Comparison of ENCODE assay signal across 34 cellular contexts in the genomic region with DNA sequence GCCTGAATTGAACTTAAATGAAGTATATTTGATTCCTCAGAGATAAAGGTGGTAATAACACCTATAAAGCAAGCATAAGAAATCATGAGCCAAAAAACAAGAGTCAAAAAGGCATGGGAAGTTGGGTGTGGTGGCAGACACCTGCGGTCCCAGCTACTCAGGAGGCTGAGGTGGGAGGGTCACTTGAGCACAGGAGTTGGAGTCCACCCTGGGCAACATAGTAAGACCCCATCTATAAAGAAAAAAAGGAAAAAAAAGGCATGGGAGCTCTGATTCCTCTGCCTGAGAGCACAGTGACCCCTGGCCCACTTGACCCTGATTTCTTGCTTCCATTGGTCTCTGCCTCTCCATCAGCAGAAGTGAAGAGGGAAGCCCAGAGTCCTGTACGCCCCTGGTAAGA. TPM values are rescaled to one million over a fixed set of nuclear protein-coding genes. Genes with fewer than 3 reads are reported as not detected.
DNase-seq lines count a peak whose midpoint lies in the region; ATAC-seq and TF ChIP-seq lines count a peak whose summit lies in the region.
"Had no signal": no experiment of that assay in that cellular context is flagged by ENCODE, and none has a peak within 500 bp of the region (broad histone marks: within the 10 kb centered on the region; RNA-seq: fewer than 3 reads in every experiment).

No MANE protein-coding gene starts in this region.

- no peaks in the 10 kb centered on the region for H3F3A ChIP-seq in neural progenitor cell (ENCODE audit: low read depth)

- H3K36me3 Mint-ChIP-seq in WTC11 (peaks cover 15% of the 10 kb centered on the region), neural progenitor cell (no peaks in the 10 kb centered on the region)
- H3K36me3 Mint-ChIP-seq: CD14-positive monocyte; CD4-positive, alpha-beta memory T cell; CD8-positive, alpha-beta memory T cell; CD8-positive, alpha-beta T cell had no signal

- POLR2A ChIA-PET in HEK293 (lab: Yijun Ruan, JAX) (no interaction called here), WTC11 (lab: Charles Lee) (no interaction called here)

- H3K9me3 ChIP-seq in HEK293 (ENCODE audit: control insufficient read depth, insufficient read depth, low read depth, low read length) (no peaks in the 10 kb centered on the region), neural progenitor cell (ENCODE audit: low read depth) (no peaks in the 10 kb centered on the region)
- H3K9me3 ChIP-seq: A549, BE2C, Caco-2 had no signal

- no peak overlapping the region for H3K4me2 ChIP-seq in neural progenitor cell
- H3K4me2 ChIP-seq: A549; BLaER1; BLaER1 treated with 17β-estradiol and CSF1 and Interleukin-3, amounts not matched to agents 10 nM and 100 nM had no signal

- H3K4me3 Mint-ChIP-seq in WTC11 (no peak overlapping the region), neural progenitor cell (no peak overlapping the region)
- H3K4me3 Mint-ChIP-seq: B cell; CD14-positive monocyte; CD4-positive, alpha-beta memory T cell; CD4-positive, alpha-beta T cell; CD4-positive, CD25-positive, alpha-beta regulatory T cell; CD8-positive, alpha-beta memory T cell; CD8-positive, alpha-beta T cell had no signal

- peaks cover 6% of the 10 kb centered on the region; the same call in 1 of the 2 replicates for H3K4me1 Mint-ChIP-seq in WTC11
- peaks cover 5% of the 10 kb centered on the region for H3K4me1 Mint-ChIP-seq in neural progenitor cell
- H3K4me1 Mint-ChIP-seq: B cell; CD14-positive monocyte; CD4-positive, alpha-beta memory T cell; CD4-positive, CD25-positive, alpha-beta regulatory T cell; CD8-positive, alpha-beta memory T cell had no signal

- TF ChIP-seq CTCF in HEK293 (tag by site-specific recombination; IDR thresholded peaks at IDR 0.05) = no peak
- no peak for TF ChIP-seq CTCF in WTC11 (IDR thresholded peaks at IDR 0.05)
- TF ChIP-seq CTCF in neural progenitor cell (IDR thresholded peaks at IDR 0.05) = no peak

- H3K9me3 Mint-ChIP-seq in WTC11 = peaks cover 27% of the 10 kb centered on the region
- H3K9me3 Mint-ChIP-seq in neural progenitor cell = peaks cover 14% of the 10 kb centered on the region

- no peaks in the 10 kb centered on the region for H4K20me1 ChIP-seq in neural progenitor cell (ENCODE audit: low read depth)
- H4K20me1 ChIP-seq: BLaER1; BLaER1 treated with 17β-estradiol and CSF1 and Interleukin-3, amounts not matched to agents 10 nM and 100 nM had no signal

- H3K27ac Mint-ChIP-seq in WTC11 (no peak overlapping the region), neural progenitor cell (no peak overlapping the region)
- H3K27ac Mint-ChIP-seq: B cell; CD14-positive monocyte; CD4-positive, alpha-beta T cell; CD4-positive, CD25-positive, alpha-beta regulatory T cell; CD8-positive, alpha-beta memory T cell; CD8-positive, alpha-beta T cell had no signal

- H3K27me3 Mint-ChIP-seq in WTC11 (ENCODE audit: low read depth) (no peaks in the 10 kb centered on the region; the same call in 1 of the 2 replicates), neural progenitor cell (ENCODE audit: insufficient read depth, low read depth) (peaks cover 9% of the 10 kb centered on the region)

- CTCF ChIA-PET in HEK293 (lab: Yijun Ruan, JAX) = interaction anchor here (0.9 kb wide), 1 partner anchor 10 kb away, joined by 3 read pairs; no protein-coding TSS in a partner anchor
- CTCF ChIA-PET in WTC11 (lab: Charles Lee) = no interaction called here

- H3K9ac ChIP-seq in neural progenitor cell = no peak overlapping the region
- H3K9ac ChIP-seq: BLaER1; BLaER1 treated with 17β-estradiol and CSF1 and Interleukin-3, amounts not matched to agents 10 nM and 100 nM had no signal

- DNase-seq in WTC11 (ENCODE audit: low spot score) (no peak), neural progenitor cell (ENCODE audit: low spot score) (no peak), NCI-H526 (lab: John Stamatoyannopoulos, UW) (no peak)
- DNase-seq: 8988T; ACHN; AML-193; BE2C; C1 segment of cervical spinal cord; Caco-2; Calu3; CD4-positive, alpha-beta memory T cell; CD4-positive, alpha-beta T cell; CD4-positive, CD25-positive, alpha-beta regulatory T cell; CD8-positive, alpha-beta memory T cell; CD8-positive, alpha-beta T cell; COR-L47; DMS 273 treated with DMSO at 0.1 percent for 48 hours; DMS153; DMS53; DMS79; DMS79 treated with DMSO at 0.1 percent for 48 hours; DND-41; EL had no signal

- no peak overlapping the region for H3K27ac ChIP-seq in HEK293 (ENCODE audit: extremely low read depth, low read depth, low read length)
- no peak overlapping the region for H3K27ac ChIP-seq in neural progenitor cell
- H3K27ac ChIP-seq: 22Rv1; A549; BLaER1; BLaER1 treated with 17β-estradiol and CSF1 and Interleukin-3, amounts not matched to agents 10 nM and 100 nM; C4-2B had no signal

- no peaks in the 10 kb centered on the region for H3K27me3 ChIP-seq in neural progenitor cell
- H3K27me3 ChIP-seq: BE2C; BLaER1; BLaER1 treated with 17β-estradiol and CSF1 and Interleukin-3, amounts not matched to agents 10 nM and 100 nM had no signal

- H3K36me3 ChIP-seq in HEK293 (ENCODE audit: control insufficient read depth in 2 of 2, insufficient read depth in 1 of 2, low read length in 2 of 2) = no peaks in the 10 kb centered on the region
- H3K36me3 ChIP-seq in neural progenitor cell = no peaks in the 10 kb centered on the region
- H3K36me3 ChIP-seq: BE2C; BLaER1; BLaER1 treated with 17β-estradiol and CSF1 and Interleukin-3, amounts not matched to agents 10 nM and 100 nM had no signal

- no peaks in the 10 kb centered on the region for H3K4me1 ChIP-seq in HEK293 (ENCODE audit: control insufficient read depth, insufficient read depth, low read length)
- peaks cover 6% of the 10 kb centered on the region for H3K4me1 ChIP-seq in neural progenitor cell
- H3K4me1 ChIP-seq: A549; BE2C; BLaER1; BLaER1 treated with 17β-estradiol and CSF1 and Interleukin-3, amounts not matched to agents 10 nM and 100 nM; Caco-2 had no signal

- no peak overlapping the region for H2AFZ ChIP-seq in neural progenitor cell (replicated peaks)

- no peaks in the 10 kb centered on the region for H3K79me2 ChIP-seq in neural progenitor cell (ENCODE audit: low read depth)

- no peak for ATAC-seq in WTC11
- ATAC-seq: A549; CD8-positive, alpha-beta T cell had no signal

- H3K4me3 ChIP-seq in HEK293 (ENCODE audit: low read depth, low read length) (no peak overlapping the region), neural progenitor cell (no peak overlapping the region)
- H3K4me3 ChIP-seq: A549; BLaER1; BLaER1 treated with 17β-estradiol and CSF1 and Interleukin-3, amounts not matched to agents 10 nM and 100 nM had no signal

TF ChIP-seq in HEK293, 187 proteins besides CTCF, POLR2A, EP300 and RAD21:
- TF ChIP-seq ZNF544 (tag by site-specific recombination; IDR thresholded peaks at IDR 0.05) = no peak
- TF ChIP-seq MYNN (tag by site-specific recombination; IDR thresholded peaks at IDR 0.05; ENCODE audit: borderline replicate concordance) = no peak
- peak; percentile 51; the same call in 1 of the 2 replicates for TF ChIP-seq ZNF121 (tag by site-specific recombination; IDR thresholded peaks at IDR 0.05)

TF ChIP-seq in WTC11, 78 proteins besides CTCF, POLR2A, EP300 and RAD21:
- TF ChIP-seq ZNF121 (CRISPR knock-in tag; IDR thresholded peaks at IDR 0.05) (peak; percentile 75; the same call in 1 of the 2 replicates), ZNF219 (CRISPR knock-in tag; IDR thresholded peaks at IDR 0.05; ENCODE audit: borderline replicate concordance) (no peak), TEAD4 (CRISPR knock-in tag; IDR thresholded peaks at IDR 0.05) (no peak), CREM (CRISPR knock-in tag; IDR thresholded peaks at IDR 0.05) (no peak)

RNA-seq across cellular contexts. Expression of a gene that starts 40.3 kb away (rescaled TPM):
- total RNA-seq in WTC11 (2021) = not detected in 3 replicates
- not detected in 2 replicates for total RNA-seq in neural progenitor cell (ENCODE audit: low replicate concordance)
- total RNA-seq: A172; A673; B cell; Caco-2; Calu3; CD4-positive, alpha-beta memory T cell; CD4-positive, alpha-beta T cell; CD4-positive, CD25-positive, alpha-beta regulatory T cell; CD8-positive, alpha-beta memory T cell; CD8-positive, alpha-beta T cell; Daoy had no signal
